Comparison of ENCODE assay signal across 8 cellular contexts in genomic region chr19:1267441-1268391, GRCh38. TPM values are rescaled to one million over a fixed set of nuclear protein-coding genes. Genes with fewer than 3 reads are reported as not detected.
A peak's percentile ranks its signal among the peaks of the same experiment; 100 is the strongest.
DNase-seq lines count a peak whose midpoint lies in the region; ATAC-seq and TF ChIP-seq lines count a peak whose summit lies in the region.

No MANE protein-coding gene starts in this region.

- POLR2A ChIA-PET in activated CD4-positive, alpha-beta T cell treated with anti-CD3 and anti-CD28 coated beads, Interleukin-2, amount 10 ng/mL, durations not matched to agents 7 days and 5 days (lab: Charles Lee), result interaction anchor here (1.6 to 2.1 kb wide), 2 partner anchors 15 to 24 kb away, joined by 6 to 21 read pairs; no protein-coding TSS in a partner anchor

- H3K9ac ChIP-seq in adipocyte (ENCODE audit: low read length), result peak overlapping the region; percentile 90

- no peak for ATAC-seq in HG02938 (IDR thresholded peaks at IDR 0.05; ENCODE audit: unreplicated experiment)
- no peak for ATAC-seq in HG02763 (IDR thresholded peaks at IDR 0.05; ENCODE audit: unreplicated experiment)

- peaks cover 2% of the 10 kb centered on the region for H3K27me3 Mint-ChIP-seq in activated CD4-positive, alpha-beta T cell treated with anti-CD3 and anti-CD28 coated beads, Interleukin-2, amount 10 ng/mL, durations not matched to agents 7 days and 5 days

- H3K4me3 Mint-ChIP-seq in activated CD4-positive, alpha-beta T cell treated with anti-CD3 and anti-CD28 coated beads, Interleukin-2, amount 10 ng/mL, durations not matched to agents 7 days and 5 days, result peak overlapping the region; percentile 69

- CTCF ChIA-PET in activated CD4-positive, alpha-beta T cell treated with anti-CD3 and anti-CD28 coated beads, Interleukin-2, amount 10 ng/mL, durations not matched to agents 7 days and 5 days (lab: Charles Lee), result interaction anchor here (0.7 to 11.3 kb wide), 7 partner anchors 13 to 241 kb away, joined by 3 to 299 read pairs (median 3); partner anchors contain the start of gene ATP5F1D

- H3K9me3 Mint-ChIP-seq in activated CD4-positive, alpha-beta T cell treated with anti-CD3 and anti-CD28 coated beads, Interleukin-2, amount 10 ng/mL, durations not matched to agents 7 days and 5 days, result no peaks in the 10 kb centered on the region

- no peak for TF ChIP-seq POLR2A in tibial nerve (IDR thresholded peaks at IDR 0.05)

- H3K27me3 ChIP-seq in adipocyte (replicated peaks; ENCODE audit: control insufficient read depth, insufficient read depth, low read length), result no peaks in the 10 kb centered on the region
- no peaks in the 10 kb centered on the region for H3K27me3 ChIP-seq in layer of hippocampus (ENCODE audit: control insufficient read depth, insufficient read depth, low read length)
- no peaks in the 10 kb centered on the region for H3K27me3 ChIP-seq in tibial nerve

- peaks cover 56% of the 10 kb centered on the region for H3K4me1 ChIP-seq in adipocyte (ENCODE audit: control insufficient read depth, insufficient read depth, low read length)
- H3K4me1 ChIP-seq in tibial nerve, result peaks cover 11 to 89% (median 71%) of the 10 kb centered on the region in 4 donors

- peaks cover 29% of the 10 kb centered on the region for H3K36me3 Mint-ChIP-seq in activated CD4-positive, alpha-beta T cell treated with anti-CD3 and anti-CD28 coated beads, Interleukin-2, amount 10 ng/mL, durations not matched to agents 7 days and 5 days (ENCODE audit: low read depth)

- H3K9me3 ChIP-seq in adipocyte (ENCODE audit: control insufficient read depth, low read length) (no peaks in the 10 kb centered on the region), tibial nerve (no peaks in the 10 kb centered on the region)

- H3K27ac Mint-ChIP-seq in activated CD4-positive, alpha-beta T cell treated with anti-CD3 and anti-CD28 coated beads, Interleukin-2, amount 10 ng/mL, durations not matched to agents 7 days and 5 days, result peak overlapping the region; percentile 41

- H3K4me1 Mint-ChIP-seq in activated CD4-positive, alpha-beta T cell treated with anti-CD3 and anti-CD28 coated beads, Interleukin-2, amount 10 ng/mL, durations not matched to agents 7 days and 5 days, result peaks cover 60% of the 10 kb centered on the region

- 44 to 48% methylated on average over 31 to 34 of the region's 43 CpGs for WGBS in tibial nerve, 2 donors

- TF ChIP-seq CTCF in tibial nerve (IDR thresholded peaks at IDR 0.05), result no peak

- no peak for DNase-seq in activated CD4-positive, alpha-beta T cell treated with anti-CD3 and anti-CD28 coated beads, Interleukin-2, amount 10 ng/mL, durations not matched to agents 7 days and 5 days
- no peak for DNase-seq in activated CD4-positive, alpha-beta T cell treated with anti-CD3 and anti-CD28 coated beads for 1 hour
- no peak for DNase-seq in adipocyte (ENCODE audit: low read depth)
- DNase-seq in tibial nerve (ENCODE audit: low spot score in 2 of 2), result no peak
- no peak for DNase-seq in NCI-H510A (lab: John Stamatoyannopoulos, UW)

- H3K36me3 ChIP-seq in adipocyte (ENCODE audit: control insufficient read depth, insufficient read depth, low read length, severe bottlenecking) (peaks cover 21% of the 10 kb centered on the region), tibial nerve (peaks cover 0 to 20% (median 14%) of the 10 kb centered on the region in 3 donors)

- H3K4me3 ChIP-seq in adipocyte (ENCODE audit: low read length) (peak overlapping the region; percentile 72), tibial nerve (peak overlapping the region in 1 of 4 donors; percentile 60)

- H3K27ac ChIP-seq in layer of hippocampus (ENCODE audit: low read depth, low read length) (peak overlapping the region; percentile 99), tibial nerve (peak overlapping the region; percentile 93 to 100 (median 98))

- TF ChIP-seq EP300 in tibial nerve (IDR thresholded peaks at IDR 0.05), result no peak

RNA-seq across cellular contexts. Expression of gene CIRBP, which starts 1.4 kb away (rescaled TPM):
- 100 to 1,000 TPM; 169 to 224 TPM for total RNA-seq in activated CD4-positive, alpha-beta T cell treated with anti-CD3 and anti-CD28 coated beads, Interleukin-2, amount 10 ng/mL, durations not matched to agents 7 days and 5 days
- total RNA-seq in tibial nerve, result 100 to 1,000 TPM; 389 to 640 (median 576) TPM

RNA-seq across cellular contexts. Expression of gene FAM174C, which starts 7.6 kb away (rescaled TPM):
- total RNA-seq in activated CD4-positive, alpha-beta T cell treated with anti-CD3 and anti-CD28 coated beads, Interleukin-2, amount 10 ng/mL, durations not matched to agents 7 days and 5 days, result 10 to 100 TPM; 47.8 to 51.5 TPM
- total RNA-seq in tibial nerve, result 10 to 100 TPM; 25.5 to 80.7 (median 52.0) TPM

RNA-seq across cellular contexts. Expression of gene EFNA2, which starts 18.0 kb away (rescaled TPM):
- not detected for total RNA-seq in activated CD4-positive, alpha-beta T cell treated with anti-CD3 and anti-CD28 coated beads, Interleukin-2, amount 10 ng/mL, durations not matched to agents 7 days and 5 days
- not detected for total RNA-seq in tibial nerve

RNA-seq across cellular contexts. Expression of gene MIDN, which starts 19.3 kb away (rescaled TPM):
- total RNA-seq in activated CD4-positive, alpha-beta T cell treated with anti-CD3 and anti-CD28 coated beads, Interleukin-2, amount 10 ng/mL, durations not matched to agents 7 days and 5 days, result 10 to 100 TPM; 58.0 to 65.7 TPM
- total RNA-seq in tibial nerve, result 10 to 100 TPM; 17.4 to 51.9 (median 39.4) TPM

RNA-seq across cellular contexts. Expression of gene ATP5F1D, which starts 26.2 kb away (rescaled TPM):
- total RNA-seq in activated CD4-positive, alpha-beta T cell treated with anti-CD3 and anti-CD28 coated beads, Interleukin-2, amount 10 ng/mL, durations not matched to agents 7 days and 5 days, result 100 to 1,000 TPM; 151 to 166 TPM
- 100 to 1,000 TPM in 3 of 4 donors, 10 to 100 TPM in 1; 67.5 to 140 (median 127) TPM for total RNA-seq in tibial nerve
